In the genomic region with DNA sequence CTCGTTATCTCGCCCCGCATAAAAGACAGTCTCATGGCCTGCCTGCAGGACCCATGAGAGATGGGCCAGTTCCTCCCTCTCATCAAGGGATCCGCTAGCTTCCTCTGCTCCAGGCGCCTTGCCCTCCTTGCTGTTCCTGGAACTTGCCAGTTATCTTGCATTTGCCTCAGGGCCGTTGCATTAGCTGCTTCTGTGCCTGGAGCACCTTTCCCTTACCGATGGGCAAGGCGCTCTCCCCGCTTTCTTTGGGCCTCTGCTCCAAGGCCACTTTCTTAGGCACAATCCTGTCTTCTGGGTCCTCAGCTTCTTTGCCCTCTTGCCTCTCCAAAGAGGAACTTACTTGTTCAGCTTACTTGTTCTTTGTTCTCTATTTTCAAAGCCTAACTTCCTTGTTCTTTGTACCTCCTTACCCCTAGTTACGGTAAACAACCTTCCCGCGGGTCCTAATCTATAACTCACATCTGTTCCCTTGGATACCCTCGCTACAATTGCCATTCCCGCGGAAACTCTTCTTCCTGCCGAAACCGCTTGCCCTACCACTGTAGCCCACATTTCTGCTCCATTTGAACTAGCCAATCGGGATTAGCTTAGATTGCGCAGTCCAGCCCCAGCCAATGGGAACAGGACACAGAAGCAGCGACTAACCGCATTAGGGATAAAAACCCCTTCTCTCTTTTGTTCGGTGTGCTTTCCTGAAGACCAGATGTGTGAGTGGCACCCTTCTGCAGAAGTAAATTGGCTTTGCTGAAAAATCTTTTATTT, we compare ENCODE assay signal across 9 cellular contexts. TPM values are rescaled to one million over a fixed set of nuclear protein-coding genes. Genes with fewer than 3 reads are reported as not detected.
DNase-seq lines count a peak whose midpoint lies in the region; ATAC-seq and TF ChIP-seq lines count a peak whose summit lies in the region.
"Had no signal": no experiment of that assay in that cellular context is flagged by ENCODE, and none has a peak within 500 bp of the region (broad histone marks: within the 10 kb centered on the region; RNA-seq: fewer than 3 reads in every experiment).

No MANE protein-coding gene starts in this region.

- H2BK120ac ChIP-seq in trophoblast cell (ENCODE audit: insufficient read depth, low read length, poor library complexity), result no peak overlapping the region

- H3K9ac ChIP-seq in trophoblast cell (ENCODE audit: low read length), result no peak overlapping the region

- H3K9me3 ChIP-seq in gastroesophageal sphincter (no peaks in the 10 kb centered on the region), trophoblast cell (ENCODE audit: insufficient read depth, low read depth, low read length) (no peaks in the 10 kb centered on the region)

- H2AFZ ChIP-seq in trophoblast cell (ENCODE audit: insufficient read depth, low read length, poor library complexity), result no peak overlapping the region

- TF ChIP-seq EP300 in gastroesophageal sphincter (IDR thresholded peaks at IDR 0.05), result no peak

- no peak overlapping the region for H3K4ac ChIP-seq in trophoblast cell (ENCODE audit: low read depth, low read length)

- H4K91ac ChIP-seq in trophoblast cell (ENCODE audit: low read depth, low read length), result no peak overlapping the region

- peaks cover 4% of the 10 kb centered on the region for H3K79me1 ChIP-seq in trophoblast cell (ENCODE audit: low read length)

- H2AK5ac ChIP-seq in trophoblast cell (ENCODE audit: low read length), result no peak overlapping the region

- no peak overlapping the region for H3K14ac ChIP-seq in trophoblast cell (ENCODE audit: low read length)

- peaks cover 19% of the 10 kb centered on the region for H3K27me3 ChIP-seq in gastroesophageal sphincter
- H3K27me3 ChIP-seq in trophoblast cell (ENCODE audit: insufficient read depth, low read length), result no peaks in the 10 kb centered on the region

- ATAC-seq in gastroesophageal sphincter, result peak; percentile 13
- ATAC-seq in HG02870 (IDR thresholded peaks at IDR 0.05; ENCODE audit: unreplicated experiment), result no peak

- no peak overlapping the region for H2BK12ac ChIP-seq in trophoblast cell (ENCODE audit: low read length)

- TF ChIP-seq POLR2A in gastroesophageal sphincter (IDR thresholded peaks at IDR 0.05), result peak; percentile 8 to 9

- no peak overlapping the region for H4K8ac ChIP-seq in trophoblast cell (ENCODE audit: low read depth, low read length)

- peaks cover 3 to 55% (median 22%) of the 10 kb centered on the region in 3 donors for H3K4me1 ChIP-seq in gastroesophageal sphincter
- H3K4me1 ChIP-seq in trophoblast cell (ENCODE audit: control insufficient read depth in 1 of 2, insufficient read depth in 2 of 2, low read length in 2 of 2), result peaks cover 0 to 4% of the 10 kb centered on the region in 2 experiments

- H3K4me3 ChIP-seq in gastroesophageal sphincter, result peak overlapping the region in 1 of 2 donors; percentile 99
- H3K4me3 ChIP-seq in trophoblast cell (ENCODE audit: low read depth, low read length), result no peak overlapping the region

- H2BK5ac ChIP-seq in trophoblast cell (ENCODE audit: low read depth, low read length, poor library complexity), result no peak overlapping the region

- no peak overlapping the region for H3K23ac ChIP-seq in trophoblast cell (ENCODE audit: low read length)

- no peak overlapping the region for H3K4me2 ChIP-seq in trophoblast cell (ENCODE audit: low read length)

- peak; percentile 31 for DNase-seq in NCI-H2227 (lab: John Stamatoyannopoulos, UW; ENCODE audit: unreplicated experiment)
- DNase-seq in NCI-H2227 treated with DMSO at 0.1 percent for 48 hours (lab: John Stamatoyannopoulos, UW), result no peak
- peak; percentile 77 for DNase-seq in SKM-1 treated with dmso at 0.1 percent for 144 hours (lab: John Stamatoyannopoulos, UW; ENCODE audit: unreplicated experiment)
- DNase-seq in trophoblast cell, result peak; percentile 85 to 90
- DNase-seq in EL, result no peak
- DNase-seq in NCI-H524 treated with DMSO at 0.1 percent for 48 hours (lab: John Stamatoyannopoulos, UW), result no peak

- 60 to 69% methylated on average over 11 to 17 of the region's 22 CpGs for WGBS in gastroesophageal sphincter (ENCODE audit: low coverage in 1 of 2), 2 donors
- no CpG with 5 or more reads among the region's 22 CpGs for WGBS in trophoblast cell (ENCODE audit: extremely low coverage, insufficient coverage, insufficient read length)

- H4K12ac ChIP-seq in trophoblast cell (ENCODE audit: low read depth, low read length), result no peak overlapping the region

- no peak for TF ChIP-seq CTCF in gastroesophageal sphincter (IDR thresholded peaks at IDR 0.05)

- H3K27ac ChIP-seq in gastroesophageal sphincter (peak overlapping the region in 3 of 4 donors; percentile 55 to 91 (median 88)), trophoblast cell (ENCODE audit: low read depth, low read length) (no peak overlapping the region)

- no peak overlapping the region for H3K18ac ChIP-seq in trophoblast cell (ENCODE audit: low read length)

- H3K79me2 ChIP-seq in trophoblast cell (ENCODE audit: control insufficient read depth, insufficient read depth, low read length, poor library complexity), result peaks cover 4% of the 10 kb centered on the region

- H3K36me3 ChIP-seq in gastroesophageal sphincter (peaks cover 0 to 17% of the 10 kb centered on the region in 2 donors), trophoblast cell (ENCODE audit: control insufficient read depth in 1 of 2, insufficient read depth in 2 of 2, low read length in 2 of 2) (peaks cover 3 to 9% of the 10 kb centered on the region in 2 experiments)

RNA-seq across cellular contexts. Expression of a gene that starts 0.9 kb away (rescaled TPM):
- total RNA-seq in gastroesophageal sphincter, result 10 to 100 TPM; 48.8 to 64.1 (median 53.5) TPM
- 60.7 and 62.9 TPM in 2 replicates for polyA plus RNA-seq in trophoblast cell (2013)

RNA-seq across cellular contexts. Expression of a gene that starts 23.7 kb away (rescaled TPM):
- total RNA-seq in gastroesophageal sphincter, result 10 to 100 TPM in 1 of 4 donors, 1 to 10 TPM in 3; 5.9 to 11.1 (median 8.3) TPM
- 0.83 and 1.1 TPM in 2 replicates for polyA plus RNA-seq in trophoblast cell (2013)
- total RNA-seq: SK-MEL-5 had no signal

Comparison
In these comparisons a context has a peak if more than half of its experiments do, and no peak if none do; other contexts are left out.
1. DNase-seq: peak in NCI-H2227 (single experiment), SKM-1 treated with dmso at 0.1 percent for 144 hours (single experiment) and trophoblast cell (2 of 2); none in NCI-H2227 treated with DMSO at 0.1 percent for 48 hours (single experiment), EL (single experiment) and NCI-H524 treated with DMSO at 0.1 percent for 48 hours (single experiment).